ENCODE assay signal across 16 cellular contexts in genomic region chr5:149254506-149254905, GRCh38. TPM values are rescaled to one million over a fixed set of nuclear protein-coding genes. Genes with fewer than 3 reads are reported as not detected.
DNase-seq lines count a peak whose midpoint lies in the region; ATAC-seq and TF ChIP-seq lines count a peak whose summit lies in the region.
"Had no signal": no experiment of that assay in that cellular context is flagged by ENCODE, and none has a peak within 500 bp of the region (broad histone marks: within the 10 kb centered on the region; RNA-seq: fewer than 3 reads in every experiment).

No MANE protein-coding gene starts in this region.

- H3K27me3 ChIP-seq in left lung: no peaks in the 10 kb centered on the region
- H3K27me3 ChIP-seq: heart right ventricle had no signal

- H3K27ac ChIP-seq in left lung: no peak overlapping the region
- H3K27ac ChIP-seq: heart right ventricle, neutrophil, PC-9 had no signal

- DNase-seq in EH (ENCODE audit: low read depth): peak; percentile 69
- DNase-seq in M059J (ENCODE audit: low read depth): peak; percentile 47
- peak; percentile 48 for DNase-seq in choroid plexus epithelial cell (ENCODE audit: low read depth)
- DNase-seq in left lung: no peak
- no peak for DNase-seq in NCI-H82 (lab: John Stamatoyannopoulos, UW)
- DNase-seq in osteocyte (ENCODE audit: extremely low spot score, unreplicated experiment): no peak
- DNase-seq in activated T-cell treated with anti-CD3 and anti-CD28 coated beads, Interleukin-2, amount 50 U/mL, for 72 hours: no peak
- DNase-seq: activated CD4-positive, alpha-beta T cell treated with anti-CD3 and anti-CD28 coated beads, Interleukin-2, amount 50 U/mL, for 1 hour; GF-D8; heart right ventricle; PC-9; substantia nigra had no signal

- no peak overlapping the region for H3K27ac Mint-ChIP-seq in osteocyte (ENCODE audit: unreplicated experiment)
- no peak overlapping the region for H3K27ac Mint-ChIP-seq in activated T-cell treated with anti-CD3 and anti-CD28 coated beads, Interleukin-2, amount 50 U/mL, for 72 hours
- H3K27ac Mint-ChIP-seq: activated T-helper 2 cell treated with anti-CD3 and anti-CD28 coated beads, Interferon-gamma antibody, Interleukin-2, Interleukin-4, amounts not matched to agents 10 μg/mL and 5 μg/mL and 100 μg/mL, durations not matched to agents 14 hours and 24 hours and 36 hours had no signal

- no peaks in the 10 kb centered on the region for H3K4me1 ChIP-seq in left lung
- H3K4me1 ChIP-seq: heart right ventricle had no signal

- H3K36me3 ChIP-seq in left lung: peaks cover 0 to 7% of the 10 kb centered on the region in 2 donors
- H3K36me3 ChIP-seq: neutrophil had no signal

- H3K9me3 Mint-ChIP-seq in osteocyte (ENCODE audit: unreplicated experiment): no peaks in the 10 kb centered on the region
- H3K9me3 Mint-ChIP-seq in activated T-cell treated with anti-CD3 and anti-CD28 coated beads, Interleukin-2, amount 50 U/mL, for 72 hours: peaks cover 0 to 2% of the 10 kb centered on the region in 2 donors
- H3K9me3 Mint-ChIP-seq: activated T-helper 2 cell treated with anti-CD3 and anti-CD28 coated beads, Interferon-gamma antibody, Interleukin-2, Interleukin-4, amounts not matched to agents 10 μg/mL and 5 μg/mL and 100 μg/mL, durations not matched to agents 14 hours and 24 hours and 36 hours had no signal

- intact Hi-C loops in left lung (cut with DNase I): no loop called here

- H3K27me3 Mint-ChIP-seq in osteocyte (ENCODE audit: unreplicated experiment): peaks cover 4% of the 10 kb centered on the region
- H3K27me3 Mint-ChIP-seq in activated T-cell treated with anti-CD3 and anti-CD28 coated beads, Interleukin-2, amount 50 U/mL, for 72 hours (ENCODE audit: low read depth): no peaks in the 10 kb centered on the region

- TF ChIP-seq CTCF in choroid plexus epithelial cell (conservative IDR thresholded peaks at IDR 0.05; ENCODE audit: low read depth, low read length) (no peak), left lung (IDR thresholded peaks at IDR 0.05) (no peak), osteocyte (IDR thresholded peaks at IDR 0.05) (no peak)

- H3K9me3 ChIP-seq in left lung: no peaks in the 10 kb centered on the region
- H3K9me3 ChIP-seq: heart right ventricle, neutrophil had no signal

- H3K4me3 Mint-ChIP-seq in osteocyte (ENCODE audit: unreplicated experiment): no peak overlapping the region
- no peak overlapping the region for H3K4me3 Mint-ChIP-seq in activated T-cell treated with anti-CD3 and anti-CD28 coated beads, Interleukin-2, amount 50 U/mL, for 72 hours

- ATAC-seq in left lung (peak; percentile 47), GM18870 (IDR thresholded peaks at IDR 0.05; ENCODE audit: unreplicated experiment) (no peak)
- ATAC-seq in activated T-cell treated with anti-CD3 and anti-CD28 coated beads, Interleukin-2, amount 50 U/mL, for 72 hours (replicated peaks in 1 of 2): no peak
- ATAC-seq: heart right ventricle had no signal

- peaks cover 11% of the 10 kb centered on the region for H3K4me1 Mint-ChIP-seq in osteocyte (ENCODE audit: unreplicated experiment)
- no peaks in the 10 kb centered on the region for H3K4me1 Mint-ChIP-seq in activated T-cell treated with anti-CD3 and anti-CD28 coated beads, Interleukin-2, amount 50 U/mL, for 72 hours (ENCODE audit: low read depth)

- no peak overlapping the region for H3K4me3 ChIP-seq in choroid plexus epithelial cell (ENCODE audit: low read depth, low read length)
- H3K4me3 ChIP-seq in left lung: no peak overlapping the region
- H3K4me3 ChIP-seq: heart right ventricle, lung, PC-9 had no signal

- no peaks in the 10 kb centered on the region for H3K36me3 Mint-ChIP-seq in osteocyte (ENCODE audit: unreplicated experiment)
- H3K36me3 Mint-ChIP-seq in activated T-cell treated with anti-CD3 and anti-CD28 coated beads, Interleukin-2, amount 50 U/mL, for 72 hours (ENCODE audit: insufficient read depth in 2 of 2): no peaks in the 10 kb centered on the region

RNA-seq across cellular contexts. Expression of gene AFAP1L1, which starts 17.2 kb away (rescaled TPM):
- total RNA-seq in M059J (2014; rRNA removed; shearing (Covaris generic)): 6.5 and 9.1 TPM in 2 replicates
- total RNA-seq in left lung: 10 to 100 TPM; 14.2 to 17.0 TPM
- 2.2 and 2.3 TPM in 2 replicates for total RNA-seq in osteocyte
- total RNA-seq in activated T-cell treated with anti-CD3 and anti-CD28 coated beads, Interleukin-2, amount 50 U/mL, for 72 hours: under 1 TPM; 0.12 to 0.17 TPM
- total RNA-seq: activated T-helper 2 cell treated with anti-CD3 and anti-CD28 coated beads, Interferon-gamma antibody, Interleukin-2, Interleukin-4, amounts not matched to agents 10 μg/mL and 5 μg/mL and 100 μg/mL, durations not matched to agents 14 hours and 24 hours and 36 hours had no signal

Comparison
In these comparisons a context has a peak if more than half of its experiments do, and no peak if none do; other contexts are left out.
1. DNase-seq: peak in EH (single experiment), M059J (single experiment) and choroid plexus epithelial cell (single experiment); none in left lung (0 of 2), NCI-H82 (single experiment), osteocyte (single experiment) and activated T-cell treated with anti-CD3 and anti-CD28 coated beads, Interleukin-2, amount 50 U/mL, for 72 hours (0 of 2).